ENCODE assay signal across 8 cellular contexts in genomic region chr1:31617917-31618746, GRCh38. TPM values are rescaled to one million over a fixed set of nuclear protein-coding genes. Genes with fewer than 3 reads are reported as not detected.
DNase-seq lines count a peak whose midpoint lies in the region; ATAC-seq and TF ChIP-seq lines count a peak whose summit lies in the region.

No MANE protein-coding gene starts in this region.

- peaks cover 4% of the 10 kb centered on the region for H3K79me2 ChIP-seq in trophoblast cell (ENCODE audit: control insufficient read depth, insufficient read depth, low read length, poor library complexity)

- peak; percentile 93 for TF ChIP-seq CTCF in GM12875 (IDR thresholded peaks at IDR 0.05; ENCODE audit: borderline replicate concordance, insufficient read depth, low read depth, low read length)
- peak; percentile 79 for TF ChIP-seq CTCF in foreskin keratinocyte (conservative IDR thresholded peaks at IDR 0.05)

- H3K4ac ChIP-seq in trophoblast cell (ENCODE audit: low read depth, low read length), result peak overlapping the region; percentile 56

- peak overlapping the region; percentile 4 for H2BK5ac ChIP-seq in trophoblast cell (ENCODE audit: low read depth, low read length, poor library complexity)

- peak overlapping the region; percentile 63 for H3K14ac ChIP-seq in trophoblast cell (ENCODE audit: low read length)

- peak overlapping the region; percentile 75 for H4K91ac ChIP-seq in trophoblast cell (ENCODE audit: low read depth, low read length)

- peak overlapping the region; percentile 50 for H4K12ac ChIP-seq in trophoblast cell (ENCODE audit: low read depth, low read length)

- H3K27me3 ChIP-seq in foreskin keratinocyte (peaks cover 36% of the 10 kb centered on the region), trophoblast cell (ENCODE audit: insufficient read depth, low read length) (no peaks in the 10 kb centered on the region)

- H2BK12ac ChIP-seq in trophoblast cell (ENCODE audit: low read length), result peak overlapping the region; percentile 87

- H2AK5ac ChIP-seq in trophoblast cell (ENCODE audit: low read length), result no peak overlapping the region

- DNase-seq in ACHN (peak; percentile 28), NCI-H460 (ENCODE audit: extremely low read depth, low read depth) (peak; percentile 7), foreskin keratinocyte (no peak), trophoblast cell (peak in 1 of 2 donors; percentile 58), foreskin melanocyte (no peak)
- DNase-seq in activated T-cell treated with anti-CD3 and anti-CD28 coated beads, Interleukin-2, amount 50 U/mL, for 1 hour, result peak; percentile 54

- peaks cover 3% of the 10 kb centered on the region for H3K9me3 ChIP-seq in trophoblast cell (ENCODE audit: insufficient read depth, low read depth, low read length)

- H3K4me1 ChIP-seq in foreskin keratinocyte (no peaks in the 10 kb centered on the region), trophoblast cell (ENCODE audit: control insufficient read depth in 1 of 2, insufficient read depth in 2 of 2, low read length in 2 of 2) (peaks cover 13 to 21% of the 10 kb centered on the region in 2 experiments)

- H4K8ac ChIP-seq in trophoblast cell (ENCODE audit: low read depth, low read length), result peak overlapping the region; percentile 66

- peak overlapping the region; percentile 73 for H2AFZ ChIP-seq in trophoblast cell (ENCODE audit: insufficient read depth, low read length, poor library complexity)

- H3K79me1 ChIP-seq in trophoblast cell (ENCODE audit: low read length), result peaks cover 15% of the 10 kb centered on the region

- ATAC-seq in foreskin keratinocyte, result peak; percentile 59
- ATAC-seq in GM21381 (IDR thresholded peaks at IDR 0.05; ENCODE audit: unreplicated experiment), result no peak

- in situ Hi-C loops in ACHN (cut with HindIII; ENCODE audit: low pct_ligation_motif_present, low pct_unique_long_range_greater_than_20kb, low sequenced_read_pairs), result no loop called here

- H3K27ac ChIP-seq in foreskin keratinocyte (no peak overlapping the region), trophoblast cell (ENCODE audit: low read depth, low read length) (no peak overlapping the region)

- H3K23ac ChIP-seq in trophoblast cell (ENCODE audit: low read length), result no peak overlapping the region

- peak overlapping the region; percentile 75 for H2BK120ac ChIP-seq in trophoblast cell (ENCODE audit: insufficient read depth, low read length, poor library complexity)

- peak overlapping the region; percentile 83 for H3K18ac ChIP-seq in trophoblast cell (ENCODE audit: low read length)

- no peak overlapping the region for H3K4me3 ChIP-seq in GM12875 (ENCODE audit: low read depth, low read length)
- peak overlapping the region; percentile 74 for H3K4me3 ChIP-seq in trophoblast cell (ENCODE audit: low read depth, low read length)

- H3K9ac ChIP-seq in trophoblast cell (ENCODE audit: low read length), result peak overlapping the region; percentile 44

- H3K36me3 ChIP-seq in trophoblast cell (ENCODE audit: control insufficient read depth in 1 of 2, insufficient read depth in 2 of 2, low read length in 2 of 2), result no peaks in the 10 kb centered on the region

- WGBS in trophoblast cell (ENCODE audit: extremely low coverage, insufficient coverage, insufficient read length), result no CpG with 5 or more reads among the region's 56 CpGs

- peak overlapping the region; percentile 91 for H3K4me2 ChIP-seq in trophoblast cell (ENCODE audit: low read length)

RNA-seq across cellular contexts. Expression of gene HCRTR1, which starts 0.6 kb away (rescaled TPM):
- not detected in 2 replicates for total RNA-seq in NCI-H460 (2014; rRNA removed; shearing (Covaris generic))
- not detected in 2 replicates for polyA plus RNA-seq in NCI-H460 (2014; cell fraction: nucleus; rRNA removed)
- total RNA-seq in foreskin keratinocyte, result not detected in 2 replicates
- polyA plus RNA-seq in foreskin keratinocyte, result not detected in 2 replicates
- 1.4 and 1.5 TPM in 2 replicates for polyA plus RNA-seq in trophoblast cell (2013)

RNA-seq across cellular contexts. Expression of gene PEF1, which starts 26.5 kb away (rescaled TPM):
- 39.9 and 44.7 TPM in 2 replicates for total RNA-seq in NCI-H460 (2014; rRNA removed; shearing (Covaris generic))
- polyA plus RNA-seq in NCI-H460 (2014; cell fraction: nucleus; rRNA removed), result 33.0 and 43.0 TPM in 2 replicates
- 94.3 and 95.7 TPM in 2 replicates for total RNA-seq in foreskin keratinocyte
- 105 and 106 TPM in 2 replicates for polyA plus RNA-seq in foreskin keratinocyte
- polyA plus RNA-seq in trophoblast cell (2013), result 66.7 and 70.3 TPM in 2 replicates

RNA-seq across cellular contexts. Expression of gene TINAGL1, which starts 41.8 kb away (rescaled TPM):
- total RNA-seq in NCI-H460 (2014; rRNA removed; shearing (Covaris generic)), result 0.27 TPM in 1 of 2 replicates, not detected in the other
- polyA plus RNA-seq in NCI-H460 (2014; cell fraction: nucleus; rRNA removed), result 2.8 TPM in 1 of 2 replicates, not detected in the other
- 167 and 194 TPM in 2 replicates for total RNA-seq in foreskin keratinocyte
- polyA plus RNA-seq in foreskin keratinocyte, result 153 and 177 TPM in 2 replicates
- 434 and 470 TPM in 2 replicates for polyA plus RNA-seq in trophoblast cell (2013)

Comparison
In these comparisons a context has a peak if more than half of its experiments do, and no peak if none do; other contexts are left out.
1. DNase-seq: peak in ACHN (single experiment), NCI-H460 (single experiment) and activated T-cell treated with anti-CD3 and anti-CD28 coated beads, Interleukin-2, amount 50 U/mL, for 1 hour (single experiment); none in foreskin keratinocyte (0 of 2) and foreskin melanocyte (single experiment).
2. RNA of gene TINAGL1, which starts 41.8 kb away (total RNA-seq): 167 to 194 TPM in foreskin keratinocyte; 0.27 TPM in NCI-H460; every median in the first group is over 100 times any median in the second.